ENCODE assay signal across 10 cellular contexts in genomic region chr1:14945132-14946010, GRCh38.
DNase-seq lines count a peak whose midpoint lies in the region; ATAC-seq, FAIRE-seq and TF ChIP-seq lines count a peak whose summit lies in the region.
"Had no signal": no experiment of that assay in that cellular context is flagged by ENCODE, and none has a peak within 500 bp of the region (broad histone marks: within the 10 kb centered on the region; RNA-seq: fewer than 3 reads in every experiment).

No MANE protein-coding gene starts in this region.

- H3K36me3 ChIP-seq in H1 (ENCODE audit: control insufficient read depth in 2 of 4, insufficient read depth in 4 of 4, low read length in 3 of 4) = no peaks in the 10 kb centered on the region
- no peaks in the 10 kb centered on the region for H3K36me3 ChIP-seq in mesendoderm (ENCODE audit: control insufficient read depth, insufficient read depth, low read length)
- H3K36me3 ChIP-seq in transverse colon = no peaks in the 10 kb centered on the region

- intact Hi-C loops in transverse colon (cut with DNase I; ENCODE audit: low total_unique reads) = no loop called here

- H4K8ac ChIP-seq in H1 (ENCODE audit: extremely low read depth, insufficient read depth, low read length) = no peak overlapping the region
- no peak overlapping the region for H4K8ac ChIP-seq in mesendoderm (ENCODE audit: low read depth, low read length)

- H3K4me2 ChIP-seq in H1 (ENCODE audit: insufficient read depth in 1 of 2, low read depth in 2 of 2, low read length in 2 of 2) (peak overlapping the region in 1 of 2 experiments; percentile 12; a peak in 2 of 4 replicates), mesendoderm (ENCODE audit: low read length) (no peak overlapping the region)

- FAIRE-seq in H1 (lab: Jason Lieb, UNC) = no peak
- FAIRE-seq: frontal cortex had no signal

- H3K14ac ChIP-seq in H1 (ENCODE audit: insufficient read length) = no peak overlapping the region

- whole genome bisulfite sequencing in H1 (ENCODE audit: extremely low coverage in 1 of 2, insufficient coverage in 1 of 2, insufficient read length in 1 of 2, insufficient replicate concordance in 2 of 2, low coverage in 1 of 2, low lambda C conversion rate in 2 of 2, missing lambda C conversion rate in 1 of 2), 2 experiments = 70% methylated on average over 17 of the region's 26 CpGs; no CpG with 5 or more reads in 1 of the 2 experiments
- no CpG with 5 or more reads among the region's 26 CpGs for WGBS in mesendoderm (ENCODE audit: extremely low coverage, insufficient coverage, low lambda C conversion rate)
- 35% methylated on average over 26 of the region's 26 CpGs; no CpG with 5 or more reads in 1 of the 2 donors for WGBS in transverse colon (ENCODE audit: low coverage in 1 of 2), 2 donors

- TF ChIP-seq EP300 in H1 (IDR thresholded peaks at IDR 0.05; ENCODE audit: borderline replicate concordance in 1 of 2, low read depth in 2 of 2, low read length in 2 of 2) (no peak), transverse colon (IDR thresholded peaks at IDR 0.05; ENCODE audit: low read depth) (no peak)

- POLR2A ChIA-PET in H1 (lab: Charles Lee; ENCODE audit: partially characterized antibody) = interaction anchor here (0.6 kb wide), 1 partner anchor 575 kb away, joined by 4 read pairs; no protein-coding TSS in a partner anchor

- peaks cover 0 to 2% of the 10 kb centered on the region in 2 experiments for H4K20me1 ChIP-seq in H1 (replicated peaks in 1 of 2; ENCODE audit: control insufficient read depth in 1 of 2, insufficient read depth in 2 of 2, low read length in 2 of 2)

- H4K91ac ChIP-seq in H1 (replicated peaks; ENCODE audit: insufficient read length, low read length) = no peak overlapping the region

- ATAC-seq in GM19351 (IDR thresholded peaks at IDR 0.05; ENCODE audit: unreplicated experiment) (no peak), GM21786 (IDR thresholded peaks at IDR 0.05; ENCODE audit: unreplicated experiment) (no peak), HG02642 (IDR thresholded peaks at IDR 0.05; ENCODE audit: poor library complexity, unreplicated experiment) (no peak)
- ATAC-seq: stimulated activated naive CD8-positive, alpha-beta T cell treated with anti-CD3 and anti-CD28 coated beads, Interleukin-15, amount 100 ng/mL, for 72 hours had no signal

- H4K5ac ChIP-seq in H1 (ENCODE audit: insufficient read length, low read depth, low read length) = no peak overlapping the region
- H4K5ac ChIP-seq in mesendoderm (ENCODE audit: low read length) = no peak overlapping the region

- H2BK20ac ChIP-seq in H1 (ENCODE audit: low read length) = no peak overlapping the region

- no peak for TF ChIP-seq CTCF in H1 (IDR thresholded peaks at IDR 0.05; ENCODE audit: control extremely low read depth in 1 of 3, insufficient read depth in 1 of 3, low read depth in 1 of 3, low read length in 3 of 3)
- TF ChIP-seq CTCF in transverse colon (IDR thresholded peaks at IDR 0.05) = no peak

- H3K18ac ChIP-seq in H1 (ENCODE audit: extremely low read depth, low read length) (no peak overlapping the region; the same call in 1 of the 2 replicates), mesendoderm (ENCODE audit: low read length) (peak overlapping the region; percentile 15)

- H3K9me3 ChIP-seq in H1 (ENCODE audit: insufficient read depth in 2 of 2, low read depth in 1 of 2, low read length in 1 of 2) (no peaks in the 10 kb centered on the region), transverse colon (no peaks in the 10 kb centered on the region)

- no peak overlapping the region for H2AFZ ChIP-seq in H1 (ENCODE audit: low read length)

- DNase-seq in NCI-H446 (lab: John Stamatoyannopoulos, UW) (peak; percentile 96 to 97), H1 (ENCODE audit: low read depth in 1 of 2, low spot score in 2 of 2) (peak in 1 of 2 experiments; percentile 64), mesendoderm (peak; percentile 72), transverse colon (peak; percentile 50), SIG-M5 (lab: John Stamatoyannopoulos, UW) (no peak)
- DNase-seq: stimulated activated naive CD8-positive, alpha-beta T cell treated with anti-CD3 and anti-CD28 coated beads, Interleukin-15, amount 100 ng/mL, for 72 hours had no signal

- no peak overlapping the region for H3K27ac ChIP-seq in H1 (ENCODE audit: low read depth, low read length)
- no peak overlapping the region for H3K27ac ChIP-seq in mesendoderm (ENCODE audit: low read depth, low read length)
- peak overlapping the region; percentile 50 to 81 (median 75) for H3K27ac ChIP-seq in transverse colon

- H3K79me1 ChIP-seq in H1 (ENCODE audit: low read depth, low read length) (no peaks in the 10 kb centered on the region), mesendoderm (ENCODE audit: low read length) (peaks cover 25% of the 10 kb centered on the region)

- H3K9ac ChIP-seq in H1 (replicated peaks in 1 of 4; ENCODE audit: extremely low read depth in 1 of 4, low read depth in 3 of 4, low read length in 3 of 4) = no peak overlapping the region; a peak in 1 of 7 replicates
- H3K9ac ChIP-seq in mesendoderm (ENCODE audit: low read length) = peak overlapping the region; percentile 46

- no peaks in the 10 kb centered on the region for H3K27me3 ChIP-seq in H1 (replicated peaks in 1 of 4; ENCODE audit: control insufficient read depth in 3 of 4, extremely low read depth in 1 of 4, insufficient read depth in 3 of 4, low read length in 3 of 4)
- H3K27me3 ChIP-seq in mesendoderm (ENCODE audit: insufficient read depth, low read length, poor library complexity) = no peaks in the 10 kb centered on the region
- H3K27me3 ChIP-seq in transverse colon = no peaks in the 10 kb centered on the region

- H3K4me1 ChIP-seq in H1 (replicated peaks in 1 of 4; ENCODE audit: control insufficient read depth in 3 of 4, insufficient read depth in 4 of 4, low read length in 3 of 4) = peaks cover 11 to 35% (median 20%) of the 10 kb centered on the region in 4 experiments
- H3K4me1 ChIP-seq in mesendoderm (ENCODE audit: control insufficient read depth, low read depth, low read length) = peaks cover 15% of the 10 kb centered on the region
- peaks cover 10 to 38% (median 17%) of the 10 kb centered on the region in 4 donors for H3K4me1 ChIP-seq in transverse colon

- H3K4ac ChIP-seq in H1 (replicated peaks; ENCODE audit: insufficient read length, low read depth, low read length) = no peak overlapping the region
- H3K4ac ChIP-seq in mesendoderm (ENCODE audit: low read depth, low read length) = no peak overlapping the region

- H3K23ac ChIP-seq in H1 (ENCODE audit: insufficient read length) (no peak overlapping the region), mesendoderm (ENCODE audit: low read length) (no peak overlapping the region)

- H3K79me2 ChIP-seq in H1 (ENCODE audit: control insufficient read depth in 1 of 2, insufficient read depth in 2 of 2, low read length in 2 of 2) (no peaks in the 10 kb centered on the region; a peak in 1 of 4 replicates), mesendoderm (ENCODE audit: control insufficient read depth, insufficient read depth, low read length) (peaks cover 10% of the 10 kb centered on the region)

- CTCF ChIA-PET in H1 (lab: Charles Lee; ENCODE audit: partially characterized antibody) = interaction anchor here (0.5 to 2.2 kb wide), 11 partner anchors 9 to 1513 kb away, joined by 3 to 9 read pairs (median 3); no protein-coding TSS in a partner anchor

- TF ChIP-seq RAD21 in H1 (IDR thresholded peaks at IDR 0.05 in 1 of 2, conservative IDR thresholded peaks at IDR 0.05 in 1 of 2; ENCODE audit: low read depth in 2 of 2, low read length in 2 of 2) = no peak

- H2BK15ac ChIP-seq in H1 (ENCODE audit: low read length) (peak overlapping the region; percentile 88; the same call in 1 of the 2 replicates), mesendoderm (replicated peaks; ENCODE audit: low read depth) (no peak overlapping the region)

- H2AK5ac ChIP-seq in H1 (ENCODE audit: low read depth, low read length) (peak overlapping the region; percentile 78; the same call in 1 of the 2 replicates), mesendoderm (ENCODE audit: low read length) (peak overlapping the region; percentile 68)

- H3K56ac ChIP-seq in H1 (replicated peaks; ENCODE audit: insufficient read length, low read depth, low read length) (no peak overlapping the region), mesendoderm (ENCODE audit: low read length) (peak overlapping the region; percentile 73)

- peak overlapping the region; percentile 30; the same call in 1 of the 2 replicates for H2BK12ac ChIP-seq in H1 (ENCODE audit: low read depth, low read length)

- in situ Hi-C loops in transverse colon (cut with MboI; ENCODE audit: low pct_ligation_motif_present in 1 of 4, low pct_unique_long_range_greater_than_20kb in 1 of 4, low sequenced_read_pairs in 3 of 4) = no loop called here

- peaks cover 2% of the 10 kb centered on the region; the same call in 1 of the 2 replicates for H3K23me2 ChIP-seq in H1 (ENCODE audit: low read depth, low read length)

- TF ChIP-seq POLR2A in H1 (IDR thresholded peaks at IDR 0.05; ENCODE audit: control extremely low read depth in 1 of 2, low read depth in 2 of 2, low read length in 2 of 2) (no peak), transverse colon (IDR thresholded peaks at IDR 0.05) (no peak)

- H2BK120ac ChIP-seq in H1 (replicated peaks; ENCODE audit: low read depth, low read length) (no peak overlapping the region), mesendoderm (ENCODE audit: low read depth, low read length) (no peak overlapping the region)

- peak overlapping the region; percentile 16; the same call in 1 of the 2 replicates for H2BK5ac ChIP-seq in H1 (ENCODE audit: low read depth, low read length)
- H2BK5ac ChIP-seq in mesendoderm (ENCODE audit: low read length) = peak overlapping the region; percentile 55

- H3K4me3 ChIP-seq in H1 (ENCODE audit: extremely low read depth in 1 of 4, insufficient read depth in 2 of 4, low read depth in 3 of 4, low read length in 4 of 4) (no peak overlapping the region), mesendoderm (ENCODE audit: low read length) (no peak overlapping the region), transverse colon (peak overlapping the region in 1 of 4 donors; percentile 3)

TF ChIP-seq in H1, 55 proteins besides CTCF, POLR2A, EP300 and RAD21 (continues in another document):
- TF ChIP-seq EZH2 (IDR thresholded peaks at IDR 0.05; ENCODE audit: low read depth, low read length, severe bottlenecking) (no peak), JUND (IDR thresholded peaks at IDR 0.05; ENCODE audit: low read length) (no peak), SAP30 (IDR thresholded peaks at IDR 0.05; ENCODE audit: insufficient read depth, insufficient replicate concordance, low read length) (no peak), NRF1 (IDR thresholded peaks at IDR 0.05; ENCODE audit: low read depth, low read length) (no peak), TAF1 (IDR thresholded peaks at IDR 0.05; ENCODE audit: low read depth, low read length) (no peak), NANOG (IDR thresholded peaks at IDR 0.05; ENCODE audit: insufficient read depth, low read depth, low read length, poor library complexity, severe bottlenecking) (no peak)
- TF ChIP-seq, protein P1, sequence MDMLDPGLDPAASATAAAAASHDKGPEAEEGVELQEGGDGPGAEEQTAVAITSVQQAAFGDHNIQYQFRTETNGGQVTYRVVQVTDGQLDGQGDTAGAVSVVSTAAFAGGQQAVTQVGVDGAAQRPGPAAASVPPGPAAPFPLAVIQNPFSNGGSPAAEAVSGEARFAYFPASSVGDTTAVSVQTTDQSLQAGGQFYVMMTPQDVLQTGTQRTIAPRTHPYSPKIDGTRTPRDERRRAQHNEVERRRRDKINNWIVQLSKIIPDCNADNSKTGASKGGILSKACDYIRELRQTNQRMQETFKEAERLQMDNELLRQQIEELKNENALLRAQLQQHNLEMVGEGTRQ (IDR thresholded peaks at IDR 0.05; ENCODE audit: low read length) = no peak

Comparison
In these comparisons a context has a peak if more than half of its experiments do, and no peak if none do; other contexts are left out.
1. H3K27ac ChIP-seq: peak in transverse colon (4 of 4); none in H1 (single experiment) and mesendoderm (single experiment).